2 cellular contexts compared by ENCODE assay signal in genomic region chr6:329888-330691, GRCh38.
TF ChIP-seq lines count a peak whose summit lies in the region.

No MANE protein-coding gene starts in this region.

TF ChIP-seq in HEK293, 187 proteins besides CTCF, POLR2A, EP300 and RAD21 (continued from another document and continues in another):
- TF ChIP-seq ZNF521 (tag by site-specific recombination; IDR thresholded peaks at IDR 0.05) = no peak
- no peak for TF ChIP-seq BCL11A (tag by site-specific recombination; IDR thresholded peaks at IDR 0.05; ENCODE audit: low read depth)
- no peak for TF ChIP-seq ZNF121 (tag by site-specific recombination; IDR thresholded peaks at IDR 0.05)
- no peak; the same call in 1 of the 2 replicates for TF ChIP-seq WT1 (tag by site-specific recombination; IDR thresholded peaks at IDR 0.05)
- TF ChIP-seq EGR2 (tag by site-specific recombination; IDR thresholded peaks at IDR 0.05; ENCODE audit: low read depth) = no peak
- TF ChIP-seq ZNF184 (tag by site-specific recombination; IDR thresholded peaks at IDR 0.05) = no peak
- peak; percentile 6; the same call in 1 of the 2 replicates for TF ChIP-seq ZNF335 (tag by site-specific recombination; conservative IDR thresholded peaks at IDR 0.05)
- no peak for TF ChIP-seq ZNF366 (tag by site-specific recombination; conservative IDR thresholded peaks at IDR 0.05)
- peak; percentile 92 for TF ChIP-seq ZNF629 (tag by site-specific recombination; IDR thresholded peaks at IDR 0.05)
- 0 out of 2 replicates have a peak, but pooled peaks have one; percentile 30 for TF ChIP-seq ZNF600 (tag by site-specific recombination; IDR thresholded peaks at IDR 0.05)
- no peak for TF ChIP-seq ZNF843 (tag by site-specific recombination; IDR thresholded peaks at IDR 0.05)
- no peak for TF ChIP-seq KLF7 (tag by site-specific recombination; IDR thresholded peaks at IDR 0.05; ENCODE audit: borderline replicate concordance)
- TF ChIP-seq SALL2 (tag by site-specific recombination; IDR thresholded peaks at IDR 0.05; ENCODE audit: borderline replicate concordance) = no peak
- TF ChIP-seq, protein P1, sequence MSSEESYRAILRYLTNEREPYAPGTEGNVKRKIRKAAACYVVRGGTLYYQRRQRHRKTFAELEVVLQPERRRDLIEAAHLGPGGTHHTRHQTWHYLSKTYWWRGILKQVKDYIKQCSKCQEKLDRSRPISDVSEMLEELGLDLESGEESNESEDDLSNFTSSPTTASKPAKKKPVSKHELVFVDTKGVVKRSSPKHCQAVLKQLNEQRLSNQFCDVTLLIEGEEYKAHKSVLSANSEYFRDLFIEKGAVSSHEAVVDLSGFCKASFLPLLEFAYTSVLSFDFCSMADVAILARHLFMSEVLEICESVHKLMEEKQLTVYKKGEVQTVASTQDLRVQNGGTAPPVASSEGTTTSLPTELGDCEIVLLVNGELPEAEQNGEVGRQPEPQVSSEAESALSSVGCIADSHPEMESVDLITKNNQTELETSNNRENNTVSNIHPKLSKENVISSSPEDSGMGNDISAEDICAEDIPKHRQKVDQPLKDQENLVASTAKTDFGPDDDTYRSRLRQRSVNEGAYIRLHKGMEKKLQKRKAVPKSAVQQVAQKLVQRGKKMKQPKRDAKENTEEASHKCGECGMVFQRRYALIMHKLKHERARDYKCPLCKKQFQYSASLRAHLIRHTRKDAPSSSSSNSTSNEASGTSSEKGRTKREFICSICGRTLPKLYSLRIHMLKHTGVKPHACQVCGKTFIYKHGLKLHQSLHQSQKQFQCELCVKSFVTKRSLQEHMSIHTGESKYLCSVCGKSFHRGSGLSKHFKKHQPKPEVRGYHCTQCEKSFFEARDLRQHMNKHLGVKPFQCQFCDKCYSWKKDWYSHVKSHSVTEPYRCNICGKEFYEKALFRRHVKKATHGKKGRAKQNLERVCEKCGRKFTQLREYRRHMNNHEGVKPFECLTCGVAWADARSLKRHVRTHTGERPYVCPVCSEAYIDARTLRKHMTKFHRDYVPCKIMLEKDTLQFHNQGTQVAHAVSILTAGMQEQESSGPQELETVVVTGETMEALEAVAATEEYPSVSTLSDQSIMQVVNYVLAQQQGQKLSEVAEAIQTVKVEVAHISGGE (tag by site-specific recombination; conservative IDR thresholded peaks at IDR 0.05; ENCODE audit: low read depth) = no peak
- no peak for TF ChIP-seq ZNF23 (tag by site-specific recombination; IDR thresholded peaks at IDR 0.05; ENCODE audit: borderline replicate concordance)
- no peak for TF ChIP-seq ZNF560 (tag by site-specific recombination; IDR thresholded peaks at IDR 0.05; ENCODE audit: borderline replicate concordance)
- no peak for TF ChIP-seq ZNF292 (tag by site-specific recombination; IDR thresholded peaks at IDR 0.05; ENCODE audit: borderline replicate concordance, low read depth)
- no peak for TF ChIP-seq ZNF354C (tag by site-specific recombination; IDR thresholded peaks at IDR 0.05; ENCODE audit: borderline replicate concordance, low read depth)
- TF ChIP-seq YY1 (tag by site-specific recombination; IDR thresholded peaks at IDR 0.05) = 0 out of 2 replicates have a peak, but pooled peaks have one; percentile 29
- TF ChIP-seq PRDM2 (tag by site-specific recombination; IDR thresholded peaks at IDR 0.05; ENCODE audit: borderline replicate concordance) = no peak
- TF ChIP-seq OSR2 (tag by site-specific recombination; IDR thresholded peaks at IDR 0.05) = no peak; the same call in 1 of the 2 replicates

TF ChIP-seq in GM12878, 131 proteins besides CTCF, POLR2A, EP300 and RAD21 (continued from another document):
- TF ChIP-seq YY1 (IDR thresholded peaks at IDR 0.05; ENCODE audit: low read depth, low read length) (no peak), ATF7 (IDR thresholded peaks at IDR 0.05; ENCODE audit: low read depth) (peak; percentile 71), RCOR1 (conservative IDR thresholded peaks at IDR 0.05; ENCODE audit: low read depth, low read length) (0 out of 2 replicates have a peak, but pooled peaks have one; percentile 4), JUNB (IDR thresholded peaks at IDR 0.05) (peak; percentile 37; the same call in 1 of the 2 replicates), TBL1XR1 (IDR thresholded peaks at IDR 0.05; ENCODE audit: low read depth, low read length) (0 out of 2 replicates have a peak, but pooled peaks have one; percentile 65), HDAC6 (IDR thresholded peaks at IDR 0.05; ENCODE audit: unreplicated experiment) (peak; percentile 4), HDGF (IDR thresholded peaks at IDR 0.05) (no peak), GATAD2B (conservative IDR thresholded peaks at IDR 0.05; ENCODE audit: low read depth) (peak; percentile 24; the same call in 1 of the 2 replicates), BCL3 (IDR thresholded peaks at IDR 0.05; ENCODE audit: borderline replicate concordance, insufficient read depth, low read depth, low read length, poor library complexity, severe bottlenecking) (no peak), ASH2L (IDR thresholded peaks at IDR 0.05; ENCODE audit: borderline replicate concordance, low read depth) (peak; percentile 77; the same call in 1 of the 2 replicates), NBN (IDR thresholded peaks at IDR 0.05) (0 out of 2 replicates have a peak, but pooled peaks have one; percentile 40), IKZF1 (conservative IDR thresholded peaks at IDR 0.05) (peak; percentile 52), IKZF2 (IDR thresholded peaks at IDR 0.05) (peak; percentile 56 to 66)
- TF ChIP-seq, protein P2, sequence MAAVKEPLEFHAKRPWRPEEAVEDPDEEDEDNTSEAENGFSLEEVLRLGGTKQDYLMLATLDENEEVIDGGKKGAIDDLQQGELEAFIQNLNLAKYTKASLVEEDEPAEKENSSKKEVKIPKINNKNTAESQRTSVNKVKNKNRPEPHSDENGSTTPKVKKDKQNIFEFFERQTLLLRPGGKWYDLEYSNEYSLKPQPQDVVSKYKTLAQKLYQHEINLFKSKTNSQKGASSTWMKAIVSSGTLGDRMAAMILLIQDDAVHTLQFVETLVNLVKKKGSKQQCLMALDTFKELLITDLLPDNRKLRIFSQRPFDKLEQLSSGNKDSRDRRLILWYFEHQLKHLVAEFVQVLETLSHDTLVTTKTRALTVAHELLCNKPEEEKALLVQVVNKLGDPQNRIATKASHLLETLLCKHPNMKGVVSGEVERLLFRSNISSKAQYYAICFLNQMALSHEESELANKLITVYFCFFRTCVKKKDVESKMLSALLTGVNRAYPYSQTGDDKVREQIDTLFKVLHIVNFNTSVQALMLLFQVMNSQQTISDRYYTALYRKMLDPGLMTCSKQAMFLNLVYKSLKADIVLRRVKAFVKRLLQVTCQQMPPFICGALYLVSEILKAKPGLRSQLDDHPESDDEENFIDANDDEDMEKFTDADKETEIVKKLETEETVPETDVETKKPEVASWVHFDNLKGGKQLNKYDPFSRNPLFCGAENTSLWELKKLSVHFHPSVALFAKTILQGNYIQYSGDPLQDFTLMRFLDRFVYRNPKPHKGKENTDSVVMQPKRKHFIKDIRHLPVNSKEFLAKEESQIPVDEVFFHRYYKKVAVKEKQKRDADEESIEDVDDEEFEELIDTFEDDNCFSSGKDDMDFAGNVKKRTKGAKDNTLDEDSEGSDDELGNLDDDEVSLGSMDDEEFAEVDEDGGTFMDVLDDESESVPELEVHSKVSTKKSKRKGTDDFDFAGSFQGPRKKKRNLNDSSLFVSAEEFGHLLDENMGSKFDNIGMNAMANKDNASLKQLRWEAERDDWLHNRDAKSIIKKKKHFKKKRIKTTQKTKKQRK (IDR thresholded peaks at IDR 0.05; ENCODE audit: low read depth, low read length) = no peak
- TF ChIP-seq, protein P1 (CRISPR knock-in tag; IDR thresholded peaks at IDR 0.05) = 0 out of 2 replicates have a peak, but pooled peaks have one; percentile 8
- TF ChIP-seq, protein P3, sequence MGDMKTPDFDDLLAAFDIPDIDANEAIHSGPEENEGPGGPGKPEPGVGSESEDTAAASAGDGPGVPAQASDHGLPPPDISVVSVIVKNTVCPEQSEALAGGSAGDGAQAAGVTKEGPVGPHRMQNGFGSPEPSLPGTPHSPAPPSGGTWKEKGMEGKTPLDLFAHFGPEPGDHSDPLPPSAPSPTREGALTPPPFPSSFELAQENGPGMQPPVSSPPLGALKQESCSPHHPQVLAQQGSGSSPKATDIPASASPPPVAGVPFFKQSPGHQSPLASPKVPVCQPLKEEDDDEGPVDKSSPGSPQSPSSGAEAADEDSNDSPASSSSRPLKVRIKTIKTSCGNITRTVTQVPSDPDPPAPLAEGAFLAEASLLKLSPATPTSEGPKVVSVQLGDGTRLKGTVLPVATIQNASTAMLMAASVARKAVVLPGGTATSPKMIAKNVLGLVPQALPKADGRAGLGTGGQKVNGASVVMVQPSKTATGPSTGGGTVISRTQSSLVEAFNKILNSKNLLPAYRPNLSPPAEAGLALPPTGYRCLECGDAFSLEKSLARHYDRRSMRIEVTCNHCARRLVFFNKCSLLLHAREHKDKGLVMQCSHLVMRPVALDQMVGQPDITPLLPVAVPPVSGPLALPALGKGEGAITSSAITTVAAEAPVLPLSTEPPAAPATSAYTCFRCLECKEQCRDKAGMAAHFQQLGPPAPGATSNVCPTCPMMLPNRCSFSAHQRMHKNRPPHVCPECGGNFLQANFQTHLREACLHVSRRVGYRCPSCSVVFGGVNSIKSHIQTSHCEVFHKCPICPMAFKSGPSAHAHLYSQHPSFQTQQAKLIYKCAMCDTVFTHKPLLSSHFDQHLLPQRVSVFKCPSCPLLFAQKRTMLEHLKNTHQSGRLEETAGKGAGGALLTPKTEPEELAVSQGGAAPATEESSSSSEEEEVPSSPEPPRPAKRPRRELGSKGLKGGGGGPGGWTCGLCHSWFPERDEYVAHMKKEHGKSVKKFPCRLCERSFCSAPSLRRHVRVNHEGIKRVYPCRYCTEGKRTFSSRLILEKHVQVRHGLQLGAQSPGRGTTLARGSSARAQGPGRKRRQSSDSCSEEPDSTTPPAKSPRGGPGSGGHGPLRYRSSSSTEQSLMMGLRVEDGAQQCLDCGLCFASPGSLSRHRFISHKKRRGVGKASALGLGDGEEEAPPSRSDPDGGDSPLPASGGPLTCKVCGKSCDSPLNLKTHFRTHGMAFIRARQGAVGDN (IDR thresholded peaks at IDR 0.05) = peak; percentile 88
